ENCODE assay signal across 10 cellular contexts in genomic region chr13:92355213-92355612, GRCh38.
A peak's percentile ranks its signal among the peaks of the same experiment; 100 is the strongest.
DNase-seq lines count a peak whose midpoint lies in the region; ATAC-seq and TF ChIP-seq lines count a peak whose summit lies in the region.
"Had no signal": no experiment of that assay in that cellular context is flagged by ENCODE, and none has a peak within 500 bp of the region (broad histone marks: within the 10 kb centered on the region; RNA-seq: fewer than 3 reads in every experiment).

No MANE protein-coding gene starts in this region.

- DNase-seq in NCI-H82 (lab: John Stamatoyannopoulos, UW) (peak; percentile 68), NCI-H82 treated with DMSO at 0.1 percent for 48 hours (lab: John Stamatoyannopoulos, UW; ENCODE audit: unreplicated experiment) (no peak), NCI-H748 treated with DMSO at 0.1 percent for 48 hours (lab: John Stamatoyannopoulos, UW) (peak; percentile 10), epithelial cell of proximal tubule (ENCODE audit: low read depth) (no peak), retinal pigment epithelial cell (ENCODE audit: low read depth) (no peak), GM19238 (ENCODE audit: insufficient read length, low spot score) (no peak)
- DNase-seq in stimulated activated CD4-positive, alpha-beta T cell treated with anti-CD3 and anti-CD28 coated beads, Interleukin-12 subunit alpha, Interleukin-12 subunit beta, amount 100 ng/mL, for 4 hours, result no peak
- DNase-seq: nucleus accumbens had no signal

- H3K4me3 ChIP-seq in epithelial cell of proximal tubule (ENCODE audit: low read depth, low read length) (no peak overlapping the region), retinal pigment epithelial cell (ENCODE audit: low read length) (no peak overlapping the region)
- H3K4me3 ChIP-seq: BLaER1 had no signal

- ATAC-seq in GM19452 (IDR thresholded peaks at IDR 0.05; ENCODE audit: unreplicated experiment), result no peak

- peak; percentile 37 for TF ChIP-seq CTCF in epithelial cell of proximal tubule (conservative IDR thresholded peaks at IDR 0.05; ENCODE audit: low read depth, low read length)
- peak; percentile 44 for TF ChIP-seq CTCF in retinal pigment epithelial cell (conservative IDR thresholded peaks at IDR 0.05; ENCODE audit: low read depth, low read length)

Comparison
In these comparisons a context has a peak if more than half of its experiments do, and no peak if none do; other contexts are left out.
1. DNase-seq: peak in NCI-H82 (single experiment) and NCI-H748 treated with DMSO at 0.1 percent for 48 hours (single experiment); none in NCI-H82 treated with DMSO at 0.1 percent for 48 hours (single experiment), epithelial cell of proximal tubule (single experiment), retinal pigment epithelial cell (single experiment), GM19238 (single experiment) and stimulated activated CD4-positive, alpha-beta T cell treated with anti-CD3 and anti-CD28 coated beads, Interleukin-12 subunit alpha, Interleukin-12 subunit beta, amount 100 ng/mL, for 4 hours (single experiment).